18 cellular contexts compared by ENCODE assay signal in genomic region chr6:55034752-55035151, GRCh38.
DNase-seq lines count a peak whose midpoint lies in the region; ATAC-seq lines count a peak whose summit lies in the region.
"Had no signal": no experiment of that assay in that cellular context is flagged by ENCODE, and none has a peak within 500 bp of the region (broad histone marks: within the 10 kb centered on the region; RNA-seq: fewer than 3 reads in every experiment).

No MANE protein-coding gene starts in this region.

- no peak overlapping the region for H3K4ac ChIP-seq in mesendoderm (ENCODE audit: low read depth, low read length)

- H3K36me3 ChIP-seq in mesendoderm (ENCODE audit: control insufficient read depth, insufficient read depth, low read length) = no peaks in the 10 kb centered on the region

- H3K27ac ChIP-seq in mesendoderm (ENCODE audit: low read depth, low read length) = no peak overlapping the region
- H3K27ac ChIP-seq: C4-2B had no signal

- no peak for ATAC-seq in GM19395 (IDR thresholded peaks at IDR 0.05; ENCODE audit: unreplicated experiment)
- ATAC-seq: GM12878, Panc1 had no signal

- WGBS in mesendoderm (ENCODE audit: extremely low coverage, insufficient coverage, low lambda C conversion rate) = no CpG with 5 or more reads among the region's 3 CpGs

- H3K4me2 ChIP-seq in mesendoderm (ENCODE audit: low read length) = no peak overlapping the region
- H3K4me2 ChIP-seq: SK-N-SH had no signal

- peak; percentile 46 for DNase-seq in Jurkat, Clone E6-1 (ENCODE audit: low read depth, low spot score)
- DNase-seq in NOMO-1 treated with dmso at 0.1 percent for 144 hours (lab: John Stamatoyannopoulos, UW; ENCODE audit: unreplicated experiment) (peak; percentile 27), globus pallidus (ENCODE audit: low spot score) (peak; percentile 2), GOT3 (lab: John Stamatoyannopoulos, UW) (no peak), mesendoderm (no peak)
- no peak for DNase-seq in activated CD4-positive, alpha-beta T cell treated with anti-CD3 and anti-CD28 coated beads, Interleukin-2, amount 50 U/mL, for 48 hours
- DNase-seq: Caco-2, H9, NCI-H1436, NCI-H226, NCI-H526, Right ventricle myocardium superior, SK-N-SH, T-helper 2 cell had no signal

- no peak overlapping the region for H3K18ac ChIP-seq in mesendoderm (ENCODE audit: low read length)

- H3K23ac ChIP-seq in mesendoderm (ENCODE audit: low read length) = no peak overlapping the region

- no peak overlapping the region for H2BK5ac ChIP-seq in mesendoderm (ENCODE audit: low read length)

- no peak overlapping the region for H2BK15ac ChIP-seq in mesendoderm (replicated peaks; ENCODE audit: low read depth)

- no peaks in the 10 kb centered on the region for H3K79me2 ChIP-seq in mesendoderm (ENCODE audit: control insufficient read depth, insufficient read depth, low read length)

- no peak overlapping the region for H3K4me3 ChIP-seq in Jurkat, Clone E6-1 (ENCODE audit: low read length)
- H3K4me3 ChIP-seq in mesendoderm (ENCODE audit: low read length) = no peak overlapping the region
- H3K4me3 ChIP-seq: GM12878 had no signal

- no peak overlapping the region for H2AK5ac ChIP-seq in mesendoderm (ENCODE audit: low read length)

- H4K5ac ChIP-seq in mesendoderm (ENCODE audit: low read length) = no peak overlapping the region

- no peaks in the 10 kb centered on the region for H3K79me1 ChIP-seq in mesendoderm (ENCODE audit: low read length)

- no peak overlapping the region for H3K56ac ChIP-seq in mesendoderm (ENCODE audit: low read length)

- no peak overlapping the region for H3K9ac ChIP-seq in mesendoderm (ENCODE audit: low read length)
- H3K9ac ChIP-seq: SK-N-SH had no signal

- no peaks in the 10 kb centered on the region for H3K4me1 ChIP-seq in mesendoderm (ENCODE audit: control insufficient read depth, low read depth, low read length)
- H3K4me1 ChIP-seq: Caco-2 had no signal

- H2BK120ac ChIP-seq in mesendoderm (ENCODE audit: low read depth, low read length) = no peak overlapping the region

- H3K27me3 ChIP-seq in mesendoderm (ENCODE audit: insufficient read depth, low read length, poor library complexity) = no peaks in the 10 kb centered on the region

- no peak overlapping the region for H4K8ac ChIP-seq in mesendoderm (ENCODE audit: low read depth, low read length)

Comparison
In these comparisons a context has a peak if more than half of its experiments do, and no peak if none do; other contexts are left out.
1. DNase-seq: peak in Jurkat, Clone E6-1 (single experiment), NOMO-1 treated with dmso at 0.1 percent for 144 hours (single experiment) and globus pallidus (single experiment); none in GOT3 (single experiment), activated CD4-positive, alpha-beta T cell treated with anti-CD3 and anti-CD28 coated beads, Interleukin-2, amount 50 U/mL, for 48 hours (0 of 2) and mesendoderm (single experiment).